9 cellular contexts compared by ENCODE assay signal in genomic region chr10:132593900-132594876, GRCh38. TPM values are rescaled to one million over a fixed set of nuclear protein-coding genes. Genes with fewer than 3 reads are reported as not detected.
DNase-seq lines count a peak whose midpoint lies in the region; ATAC-seq and TF ChIP-seq lines count a peak whose summit lies in the region.
"Had no signal": no experiment of that assay in that cellular context is flagged by ENCODE, and none has a peak within 500 bp of the region (broad histone marks: within the 10 kb centered on the region; RNA-seq: fewer than 3 reads in every experiment).

No MANE protein-coding gene starts in this region.

- H3K36me3 Mint-ChIP-seq in mesothelial cell of epicardium: peaks cover 6% of the 10 kb centered on the region

- TF ChIP-seq CTCF in mesothelial cell of epicardium (IDR thresholded peaks at IDR 0.05; ENCODE audit: unreplicated experiment): no peak

- peaks cover 9% of the 10 kb centered on the region for H3K9me3 Mint-ChIP-seq in mesothelial cell of epicardium

- peaks cover 25% of the 10 kb centered on the region for H3K4me1 Mint-ChIP-seq in mesothelial cell of epicardium

- H3K27ac Mint-ChIP-seq in mesothelial cell of epicardium: peak overlapping the region; percentile 5

- H3K4me3 Mint-ChIP-seq in mesothelial cell of epicardium: no peak overlapping the region

- DNase-seq in mesothelial cell of epicardium (ENCODE audit: low spot score in 2 of 2, unreplicated experiment in 2 of 2) (no peak), NCI-H510A (lab: John Stamatoyannopoulos, UW) (no peak), retina (no peak), NCI-H128 (lab: John Stamatoyannopoulos, UW; ENCODE audit: unreplicated experiment) (no peak)
- DNase-seq: NCI-H1694 had no signal

- H3K27me3 Mint-ChIP-seq in mesothelial cell of epicardium (ENCODE audit: low read depth): no peaks in the 10 kb centered on the region

- ATAC-seq in GM18499 (IDR thresholded peaks at IDR 0.05; ENCODE audit: insufficient read depth, unreplicated experiment) (peak; percentile 62), GM21381 (IDR thresholded peaks at IDR 0.05; ENCODE audit: unreplicated experiment) (peak; percentile 61), HG03457 (IDR thresholded peaks at IDR 0.05; ENCODE audit: unreplicated experiment) (peak; percentile 68), HG03354 (IDR thresholded peaks at IDR 0.05; ENCODE audit: poor library complexity, severe bottlenecking, unreplicated experiment) (no peak)

RNA-seq across cellular contexts. Expression of gene INPP5A, which starts 56.6 kb away (rescaled TPM):
- 36.4 to 41.8 TPM (median 41.0 TPM) in 3 replicates for total RNA-seq in mesothelial cell of epicardium
